In genomic region chr16:27977966-27978365, GRCh38 we compare ENCODE assay signal across 20 cellular contexts.
DNase-seq lines count a peak whose midpoint lies in the region; ATAC-seq and TF ChIP-seq lines count a peak whose summit lies in the region.
"Had no signal": no experiment of that assay in that cellular context is flagged by ENCODE, and none has a peak within 500 bp of the region (broad histone marks: within the 10 kb centered on the region; RNA-seq: fewer than 3 reads in every experiment).

No MANE protein-coding gene starts in this region.

- H3K36me3 ChIP-seq in heart right ventricle (no peaks in the 10 kb centered on the region), stomach (no peaks in the 10 kb centered on the region)
- H3K36me3 ChIP-seq: uterus, WERI-Rb-1 had no signal

- intact Hi-C loops in heart right ventricle (cut with DNase I) (loop anchor here in 6 of 10 donors (2.0 to 10.0 kb wide), 3 partner anchors 87 to 343 kb away; partner anchors contain the start of gene GSG1L (in 4 of the 6)), stomach (cut with DNase I; ENCODE audit: low total_unique reads) (no loop called here)

- no peak overlapping the region for H3K4me3 Mint-ChIP-seq in osteocyte (ENCODE audit: unreplicated experiment)
- H3K4me3 Mint-ChIP-seq: activated T-cell treated with anti-CD3 and anti-CD28 coated beads, Interleukin-2, amount 50 U/mL, for 24 hours; memory B cell; naive thymus-derived CD8-positive, alpha-beta T cell had no signal

- DNase-seq in AG08396 (ENCODE audit: low spot score): peak; percentile 39
- peak; percentile 71 for DNase-seq in NCI-H226
- DNase-seq in heart right ventricle: peak in 1 of 2 donors; percentile 57
- peak; percentile 74 for DNase-seq in osteocyte (ENCODE audit: extremely low spot score, unreplicated experiment)
- no peak for DNase-seq in stomach
- no peak for DNase-seq in GDM1 (lab: John Stamatoyannopoulos, UW)
- no peak for DNase-seq in DMS79 treated with DMSO at 0.1 percent for 48 hours (lab: John Stamatoyannopoulos, UW)
- no peak for DNase-seq in globus pallidus (ENCODE audit: low spot score)
- DNase-seq: ACHN; activated CD4-positive, alpha-beta T cell treated with anti-CD3 and anti-CD28 coated beads, Interleukin-2, amount 50 U/mL, for 4 hours; activated T-cell treated with anti-CD3 and anti-CD28 coated beads, Interleukin-2, amount 50 U/mL, for 24 hours; naive thymus-derived CD8-positive, alpha-beta T cell; NCI-H1417; NCI-H748 treated with DMSO at 0.1 percent for 48 hours; stimulated activated CD4-positive, alpha-beta T cell treated with anti-CD3 and anti-CD28 coated beads, Interleukin-4, amount 100 ng/mL, for 4 hours; uterus; WERI-Rb-1 had no signal

- ATAC-seq in heart right ventricle: peak; percentile 50 to 91 (median 80)
- ATAC-seq: activated naive CD4-positive, alpha-beta T cell treated with anti-CD3 and anti-CD28 coated beads, Interleukin-2, amount 50 U/mL, for 72 hours; naive thymus-derived CD8-positive, alpha-beta T cell had no signal

- H3K4me1 ChIP-seq in heart right ventricle (peaks cover 0 to 12% (median 3%) of the 10 kb centered on the region in 9 donors), stomach (no peaks in the 10 kb centered on the region)
- H3K4me1 ChIP-seq: uterus had no signal

- H3K9me3 ChIP-seq in heart right ventricle (peaks cover 0 to 5% (median 0%) of the 10 kb centered on the region in 11 donors), stomach (no peaks in the 10 kb centered on the region)
- H3K9me3 ChIP-seq: uterus had no signal

- H3K27ac Mint-ChIP-seq in osteocyte (ENCODE audit: unreplicated experiment): no peak overlapping the region
- H3K27ac Mint-ChIP-seq: activated naive CD4-positive, alpha-beta T cell treated with anti-CD3 and anti-CD28 coated beads, Interleukin-2, amount 50 U/mL, for 72 hours; activated T-cell treated with anti-CD3 and anti-CD28 coated beads, Interleukin-2, amount 50 U/mL, for 24 hours; memory B cell; naive thymus-derived CD8-positive, alpha-beta T cell had no signal

- no peaks in the 10 kb centered on the region for H3K36me3 Mint-ChIP-seq in osteocyte (ENCODE audit: unreplicated experiment)
- H3K36me3 Mint-ChIP-seq: activated naive CD4-positive, alpha-beta T cell treated with anti-CD3 and anti-CD28 coated beads, Interleukin-2, amount 50 U/mL, for 72 hours; naive thymus-derived CD8-positive, alpha-beta T cell had no signal

- H3K9me3 Mint-ChIP-seq in osteocyte (ENCODE audit: unreplicated experiment): no peaks in the 10 kb centered on the region
- H3K9me3 Mint-ChIP-seq: activated naive CD4-positive, alpha-beta T cell treated with anti-CD3 and anti-CD28 coated beads, Interleukin-2, amount 50 U/mL, for 72 hours; memory B cell had no signal

- H3K27ac ChIP-seq in heart right ventricle: peak overlapping the region in 3 of 10 donors; percentile 26 to 59 (median 48)
- no peak overlapping the region for H3K27ac ChIP-seq in stomach
- H3K27ac ChIP-seq: uterus, WERI-Rb-1 had no signal

- no peaks in the 10 kb centered on the region for H3K4me1 Mint-ChIP-seq in osteocyte (ENCODE audit: unreplicated experiment)

- no peak for TF ChIP-seq CTCF in heart right ventricle (IDR thresholded peaks at IDR 0.05)
- TF ChIP-seq CTCF in osteocyte (IDR thresholded peaks at IDR 0.05): no peak
- no peak for TF ChIP-seq CTCF in stomach (IDR thresholded peaks at IDR 0.05)

- no peaks in the 10 kb centered on the region for H3K27me3 Mint-ChIP-seq in osteocyte (ENCODE audit: unreplicated experiment)

- no peak for TF ChIP-seq POLR2A in stomach (IDR thresholded peaks at IDR 0.05)

- peaks cover 0 to 10% (median 0%) of the 10 kb centered on the region in 7 donors for H3K27me3 ChIP-seq in heart right ventricle
- H3K27me3 ChIP-seq in stomach: peaks cover 0 to 9% (median 0%) of the 10 kb centered on the region in 3 donors
- H3K27me3 ChIP-seq: uterus had no signal

- WGBS in heart right ventricle, 2 donors: 42 to 48% methylated on average over 7 of the region's 7 CpGs
- 64 to 70% (median 68%) methylated on average over 3 to 7 of the region's 7 CpGs for WGBS in stomach, 5 donors

- H3K4me3 ChIP-seq in heart right ventricle: no peak overlapping the region
- no peak overlapping the region for H3K4me3 ChIP-seq in stomach
- H3K4me3 ChIP-seq: smooth muscle cell, uterus had no signal

- TF ChIP-seq EP300 in stomach (IDR thresholded peaks at IDR 0.05): no peak

Comparison
In these comparisons a context has a peak if more than half of its experiments do, and no peak if none do; other contexts are left out.
1. DNase-seq: peak in AG08396 (single experiment), NCI-H226 (single experiment) and osteocyte (single experiment); none in stomach (single experiment), GDM1 (single experiment), DMS79 treated with DMSO at 0.1 percent for 48 hours (single experiment) and globus pallidus (single experiment).